Comparison of ENCODE assay signal across 23 cellular contexts in the genomic region with DNA sequence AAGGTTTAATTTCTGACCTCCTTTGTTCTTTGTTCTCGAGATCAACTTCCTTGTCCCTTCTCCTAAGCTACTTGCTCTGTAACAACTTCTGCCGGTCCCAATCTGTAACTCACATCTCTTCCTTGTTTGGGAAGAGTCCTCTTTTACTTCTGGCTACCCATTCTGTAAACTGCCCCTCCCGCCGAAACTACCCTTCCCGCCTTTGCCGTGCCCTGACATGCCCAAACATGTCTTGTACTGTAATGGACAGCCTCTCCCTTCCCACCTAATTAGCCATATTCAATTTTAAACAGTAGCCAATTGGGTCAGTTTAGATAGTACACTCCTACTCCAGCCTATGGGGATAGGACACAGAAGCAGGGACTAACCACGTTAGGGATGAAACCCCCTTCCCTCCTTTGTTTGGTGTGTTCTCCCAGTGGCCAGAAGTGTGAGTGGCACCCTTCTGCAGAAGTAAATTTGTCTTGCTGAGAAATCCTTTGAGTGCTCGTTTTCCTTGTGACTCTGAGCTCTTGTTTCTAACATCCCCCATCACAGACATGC. TPM values are rescaled to one million over a fixed set of nuclear protein-coding genes. Genes with fewer than 3 reads are reported as not detected.
DNase-seq lines count a peak whose midpoint lies in the region; ATAC-seq and TF ChIP-seq lines count a peak whose summit lies in the region.
"Had no signal": no experiment of that assay in that cellular context is flagged by ENCODE, and none has a peak within 500 bp of the region (broad histone marks: within the 10 kb centered on the region; RNA-seq: fewer than 3 reads in every experiment).

No MANE protein-coding gene starts in this region.

- peak overlapping the region; percentile 67 for H3K27ac Mint-ChIP-seq in activated naive CD4-positive, alpha-beta T cell treated with anti-CD3 and anti-CD28 coated beads for 36 hours
- H3K27ac Mint-ChIP-seq in type B pancreatic cell: peak overlapping the region; percentile 63
- H3K27ac Mint-ChIP-seq: activated CD8-positive, alpha-beta T cell treated with anti-CD3 and anti-CD28 coated beads for 36 hours; B cell had no signal

- H3K4me3 Mint-ChIP-seq in activated naive CD4-positive, alpha-beta T cell treated with anti-CD3 and anti-CD28 coated beads for 36 hours: no peak overlapping the region
- H3K4me3 Mint-ChIP-seq in type B pancreatic cell: no peak overlapping the region
- H3K4me3 Mint-ChIP-seq: activated CD8-positive, alpha-beta T cell treated with anti-CD3 and anti-CD28 coated beads for 36 hours; B cell had no signal

- intact Hi-C loops in activated naive CD4-positive, alpha-beta T cell treated with anti-CD3 and anti-CD28 coated beads for 36 hours (cut with micrococcal nuclease): no loop called here
- intact Hi-C loops in Right ventricle myocardium superior (cut with DNase I) (no loop called here), lower leg skin (cut with DNase I; ENCODE audit: low total_unique reads) (no loop called here)

- no peaks in the 10 kb centered on the region for H3K4me1 Mint-ChIP-seq in activated naive CD4-positive, alpha-beta T cell treated with anti-CD3 and anti-CD28 coated beads for 36 hours (ENCODE audit: low read depth)
- H3K4me1 Mint-ChIP-seq in type B pancreatic cell (ENCODE audit: unreplicated experiment): peaks cover 9% of the 10 kb centered on the region
- H3K4me1 Mint-ChIP-seq: B cell had no signal

- H3K36me3 Mint-ChIP-seq in activated naive CD4-positive, alpha-beta T cell treated with anti-CD3 and anti-CD28 coated beads for 36 hours (ENCODE audit: low read depth): peaks cover 2% of the 10 kb centered on the region
- H3K36me3 Mint-ChIP-seq in type B pancreatic cell: peaks cover 34% of the 10 kb centered on the region

- peaks cover 13% of the 10 kb centered on the region for H3K27me3 Mint-ChIP-seq in activated naive CD4-positive, alpha-beta T cell treated with anti-CD3 and anti-CD28 coated beads for 36 hours (ENCODE audit: low read depth)
- no peaks in the 10 kb centered on the region for H3K27me3 Mint-ChIP-seq in type B pancreatic cell

- peaks cover 12% of the 10 kb centered on the region for H3K9me3 Mint-ChIP-seq in activated naive CD4-positive, alpha-beta T cell treated with anti-CD3 and anti-CD28 coated beads for 36 hours
- H3K9me3 Mint-ChIP-seq in type B pancreatic cell: peaks cover 27% of the 10 kb centered on the region

- no peak for DNase-seq in activated naive CD4-positive, alpha-beta T cell treated with anti-CD3 and anti-CD28 coated beads for 36 hours
- DNase-seq in activated naive CD4-positive, alpha-beta T cell treated with Interleukin-2 at 50 U/mL for 16 hours: no peak
- peak; percentile 22 for DNase-seq in SW480 (ENCODE audit: low spot score)
- DNase-seq in epithelial cell of prostate (ENCODE audit: low read depth, low spot score): no peak
- no peak for DNase-seq in type B pancreatic cell (ENCODE audit: extremely low spot score, unreplicated experiment)
- DNase-seq in Right ventricle myocardium superior: no peak
- DNase-seq in lower leg skin (ENCODE audit: low spot score in 2 of 2): no peak
- DNase-seq in KG1 (lab: John Stamatoyannopoulos, UW): no peak
- DNase-seq: activated CD4-positive, CD25-positive, alpha-beta regulatory T cell treated with anti-CD3 and anti-CD28 coated beads, Interleukin-2, amount 50 U/mL, for 72 hours; activated CD8-positive, alpha-beta T cell treated with anti-CD3 and anti-CD28 coated beads for 36 hours; amygdala; DMS79 treated with DMSO at 0.1 percent for 48 hours; foreskin keratinocyte; hippocampal formation; NCI-H1417; NCI-H524 treated with DMSO at 0.1 percent for 48 hours; retina; stimulated activated CD4-positive, alpha-beta T cell treated with anti-CD3 and anti-CD28 coated beads, Interleukin-4, amount 100 ng/mL, for 24 hours; stimulated activated naive CD4-positive, alpha-beta T cell treated with Interleukin-2 at 50 U/mL for 16 hours; SW 1271; tibial artery had no signal

- ATAC-seq in Right ventricle myocardium superior (ENCODE audit: poor library complexity): no peak
- ATAC-seq: A549; activated CD8-positive, alpha-beta T cell treated with anti-CD3 and anti-CD28 coated beads for 36 hours; foreskin keratinocyte had no signal

- TF ChIP-seq CTCF in type B pancreatic cell (conservative IDR thresholded peaks at IDR 0.05) (no peak), lower leg skin (IDR thresholded peaks at IDR 0.05) (no peak)

- H3K27ac ChIP-seq in epithelial cell of prostate: peak overlapping the region; percentile 32
- H3K27ac ChIP-seq: A549, foreskin keratinocyte, tibial artery had no signal

- no peak overlapping the region for H3K4me3 ChIP-seq in lower leg skin (ENCODE audit: low read depth, poor library complexity, severe bottlenecking)
- H3K4me3 ChIP-seq: A549, tibial artery had no signal

- no peak for TF ChIP-seq POLR2A in lower leg skin (IDR thresholded peaks at IDR 0.05)

- CTCF ChIA-PET in activated naive CD4-positive, alpha-beta T cell treated with anti-CD3 and anti-CD28 coated beads for 36 hours (lab: Charles Lee): interaction anchor here (1.6 kb wide), 1 partner anchor 68 kb away, joined by 4 read pairs; no protein-coding TSS in a partner anchor

- 66 to 68% methylated on average over 8 of the region's 8 CpGs for WGBS in lower leg skin, 2 donors

RNA-seq across cellular contexts. Expression of gene SACS, which starts 34.2 kb away (rescaled TPM):
- 10 to 100 TPM; 26.1 to 30.8 TPM for total RNA-seq in activated naive CD4-positive, alpha-beta T cell treated with anti-CD3 and anti-CD28 coated beads for 36 hours
- 17.0 and 49.6 TPM in 2 replicates for total RNA-seq in type B pancreatic cell (ENCODE audit: low replicate concordance)
- 6.8 TPM for total RNA-seq in Right ventricle myocardium superior
- total RNA-seq in lower leg skin: 1 to 10 TPM; 2.4 to 5.0 (median 3.9) TPM
